9 cellular contexts compared by ENCODE assay signal in the genomic region with DNA sequence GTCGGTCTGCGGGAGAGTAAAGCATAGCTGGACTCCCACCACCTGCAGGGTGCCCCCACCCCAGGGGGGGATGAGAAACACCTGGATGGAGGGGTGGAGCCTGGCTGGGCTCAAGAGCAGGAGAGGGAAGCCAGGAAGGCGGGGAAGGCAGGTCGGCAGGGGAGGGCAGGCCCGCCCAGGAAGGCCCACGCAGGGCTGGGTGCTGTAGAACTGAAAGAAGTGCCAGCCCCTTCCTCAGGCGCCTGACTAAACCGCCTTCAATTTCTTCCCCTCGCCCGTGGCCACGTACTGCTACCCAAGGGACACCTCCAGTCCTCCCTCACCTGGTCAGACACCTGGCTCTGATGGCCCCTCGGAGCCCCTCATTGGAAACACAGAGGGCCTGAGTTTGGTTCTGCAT.
DNase-seq lines count a peak whose midpoint lies in the region; ATAC-seq and TF ChIP-seq lines count a peak whose summit lies in the region.
"Had no signal": no experiment of that assay in that cellular context is flagged by ENCODE, and none has a peak within 500 bp of the region (broad histone marks: within the 10 kb centered on the region; RNA-seq: fewer than 3 reads in every experiment).

No MANE protein-coding gene starts in this region.

- BruUV-seq in OCI-LY7 (replicated peaks; lab: Mats Ljungman, UMichigan) (no TSS peak), Calu3 (replicated peaks; lab: Mats Ljungman, UMichigan) (no TSS peak)

- no peak for TF ChIP-seq CTCF in CD4-positive, alpha-beta T cell (IDR thresholded peaks at IDR 0.05)
- no peak for TF ChIP-seq CTCF in fibroblast of lung (conservative IDR thresholded peaks at IDR 0.05 in 1 of 2, IDR thresholded peaks at IDR 0.05 in 1 of 2; ENCODE audit: low read depth in 1 of 2, low read length in 2 of 2)
- TF ChIP-seq CTCF in OCI-LY7 (conservative IDR thresholded peaks at IDR 0.05; ENCODE audit: low read length), result no peak
- no peak for TF ChIP-seq CTCF in Calu3 (IDR thresholded peaks at IDR 0.05; ENCODE audit: unreplicated experiment)

- peak overlapping the region; percentile 75 for H3K4me3 Mint-ChIP-seq in CD4-positive, alpha-beta T cell
- H3K4me3 Mint-ChIP-seq in Calu3 (ENCODE audit: low read depth, unreplicated experiment), result no peak overlapping the region
- H3K4me3 Mint-ChIP-seq: T-helper 1 cell treated with Interleukin-12 subunit alpha and Interleukin-12 subunit beta and Interleukin-4 antibody, amounts not matched to agents 30 μg/mL and 1 μg/mL, for 36 hours had no signal

- H3K4me1 ChIP-seq in fibroblast of lung (ENCODE audit: control insufficient read depth, extremely low read depth, insufficient read depth, low read length) (peaks cover 37% of the 10 kb centered on the region), rectal smooth muscle tissue (ENCODE audit: control insufficient read depth, insufficient read depth, low read length) (peaks cover 63% of the 10 kb centered on the region), OCI-LY7 (ENCODE audit: insufficient read depth, low read length, poor library complexity, severe bottlenecking) (no peaks in the 10 kb centered on the region)

- H4K20me1 ChIP-seq in fibroblast of lung (ENCODE audit: control insufficient read depth, extremely low read depth, insufficient read depth, low read length) (no peaks in the 10 kb centered on the region), OCI-LY7 (ENCODE audit: insufficient read depth, low read length) (no peaks in the 10 kb centered on the region)

- H3K27me3 Mint-ChIP-seq in CD4-positive, alpha-beta T cell, result no peaks in the 10 kb centered on the region
- no peaks in the 10 kb centered on the region for H3K27me3 Mint-ChIP-seq in Calu3 (ENCODE audit: unreplicated experiment)

- no peaks in the 10 kb centered on the region for H3K9me3 Mint-ChIP-seq in CD4-positive, alpha-beta T cell
- H3K9me3 Mint-ChIP-seq in Calu3 (ENCODE audit: low read depth, unreplicated experiment), result no peaks in the 10 kb centered on the region
- H3K9me3 Mint-ChIP-seq: T-helper 1 cell treated with Interleukin-12 subunit alpha and Interleukin-12 subunit beta and Interleukin-4 antibody, amounts not matched to agents 30 μg/mL and 1 μg/mL, for 36 hours had no signal

- H3K27me3 ChIP-seq in CD4-positive, alpha-beta T cell (ENCODE audit: control insufficient read depth, insufficient read depth, low read length), result no peaks in the 10 kb centered on the region
- H3K27me3 ChIP-seq in fibroblast of lung (ENCODE audit: control insufficient read depth, insufficient read depth, low read length) (no peaks in the 10 kb centered on the region), rectal smooth muscle tissue (ENCODE audit: control insufficient read depth, insufficient read depth, low read length) (no peaks in the 10 kb centered on the region)

- peak; percentile 71 for ATAC-seq in CD4-positive, alpha-beta T cell (ENCODE audit: poor library complexity)
- ATAC-seq in GM21367 (IDR thresholded peaks at IDR 0.05; ENCODE audit: unreplicated experiment), result no peak

- H3K4me1 Mint-ChIP-seq in CD4-positive, alpha-beta T cell (ENCODE audit: low read depth), result peaks cover 91% of the 10 kb centered on the region
- peaks cover 12% of the 10 kb centered on the region for H3K4me1 Mint-ChIP-seq in Calu3 (ENCODE audit: low read depth, unreplicated experiment)

- intact Hi-C loops in CD4-positive, alpha-beta T cell (cut with DNase I, micrococcal nuclease), result no loop called here
- intact Hi-C loops in OCI-LY7 (cut with micrococcal nuclease; ENCODE audit: unreplicated experiment) (no loop called here), Calu3 (cut with micrococcal nuclease; ENCODE audit: unreplicated experiment) (no loop called here)

- H3K27ac ChIP-seq in CD4-positive, alpha-beta T cell (ENCODE audit: low read depth, low read length), result no peak overlapping the region
- peak overlapping the region; percentile 48 for H3K27ac ChIP-seq in fibroblast of lung (ENCODE audit: insufficient read depth, low read length)
- peak overlapping the region; percentile 77 for H3K27ac ChIP-seq in rectal smooth muscle tissue (ENCODE audit: low read depth, low read length)
- no peak overlapping the region for H3K27ac ChIP-seq in OCI-LY7 (ENCODE audit: low read depth, low read length, poor library complexity, severe bottlenecking)

- H2AFZ ChIP-seq in fibroblast of lung (ENCODE audit: low read length), result no peak overlapping the region
- no peak overlapping the region for H2AFZ ChIP-seq in OCI-LY7 (ENCODE audit: low read length)

- peak in 1 of 10 experiments; percentile 10 for DNase-seq in CD4-positive, alpha-beta T cell
- DNase-seq in NCI-H69 (lab: John Stamatoyannopoulos, UW) (peak; percentile 50), fibroblast of lung (ENCODE audit: low read depth in 2 of 2) (no peak), OCI-LY7 (ENCODE audit: low spot score) (no peak), Calu3 (no peak)
- no peak for DNase-seq in stimulated activated CD4-positive, alpha-beta T cell treated with anti-CD3 and anti-CD28 coated beads, Interleukin-4, amount 100 ng/mL, for 4 hours

- H3K79me2 ChIP-seq in fibroblast of lung (ENCODE audit: control insufficient read depth, insufficient read depth, low read length) (peaks cover 4% of the 10 kb centered on the region), OCI-LY7 (ENCODE audit: insufficient read depth, low read depth, low read length) (no peaks in the 10 kb centered on the region)

- H3K9me3 ChIP-seq in CD4-positive, alpha-beta T cell (ENCODE audit: control insufficient read depth, low read length), result no peaks in the 10 kb centered on the region
- H3K9me3 ChIP-seq in fibroblast of lung (ENCODE audit: control insufficient read depth, insufficient read depth, low read depth, low read length), result no peaks in the 10 kb centered on the region
- H3K9me3 ChIP-seq in OCI-LY7 (ENCODE audit: low read length), result no peaks in the 10 kb centered on the region

- no peaks in the 10 kb centered on the region for H3K9me2 ChIP-seq in OCI-LY7 (ENCODE audit: insufficient read depth, low read length)

- CTCF ChIA-PET in CD4-positive, alpha-beta T cell (lab: Charles Lee), result no interaction called here
- CTCF ChIA-PET in OCI-LY7 (lab: Charles Lee; ENCODE audit: unreplicated experiment) (interaction anchor here (0.5 kb wide), 1 partner anchor 133 kb away, joined by 3 read pairs; no protein-coding TSS in a partner anchor), Calu3 (lab: Charles Lee) (no interaction called here)

- H3K36me3 ChIP-seq in fibroblast of lung (ENCODE audit: control insufficient read depth, insufficient read depth, low read length), result no peaks in the 10 kb centered on the region
- no peaks in the 10 kb centered on the region for H3K36me3 ChIP-seq in rectal smooth muscle tissue (ENCODE audit: control insufficient read depth, insufficient read depth, low read length)
- H3K36me3 ChIP-seq in OCI-LY7 (ENCODE audit: insufficient read depth, low read length), result no peaks in the 10 kb centered on the region

- no peaks in the 10 kb centered on the region for H3K36me3 Mint-ChIP-seq in CD4-positive, alpha-beta T cell (ENCODE audit: low read depth)
- H3K36me3 Mint-ChIP-seq in Calu3 (ENCODE audit: insufficient read depth, unreplicated experiment), result no peaks in the 10 kb centered on the region

- H3K4me3 ChIP-seq in fibroblast of lung (replicated peaks in 1 of 4; ENCODE audit: control extremely low read depth in 1 of 4, insufficient read depth in 1 of 4, low read depth in 3 of 4, low read length in 4 of 4), result no peak overlapping the region
- peak overlapping the region; percentile 29 for H3K4me3 ChIP-seq in rectal smooth muscle tissue (ENCODE audit: low read length)
- H3K4me3 ChIP-seq in OCI-LY7 (ENCODE audit: low read depth, low read length, poor library complexity, severe bottlenecking), result no peak overlapping the region

- H3K27ac Mint-ChIP-seq in CD4-positive, alpha-beta T cell, result peak overlapping the region; percentile 84
- no peak overlapping the region for H3K27ac Mint-ChIP-seq in Calu3 (ENCODE audit: unreplicated experiment)
- H3K27ac Mint-ChIP-seq: T-helper 1 cell treated with Interleukin-12 subunit alpha and Interleukin-12 subunit beta and Interleukin-4 antibody, amounts not matched to agents 30 μg/mL and 1 μg/mL, for 36 hours had no signal

- H3K9ac ChIP-seq in fibroblast of lung (ENCODE audit: insufficient read depth, low read length), result no peak overlapping the region
- H3K9ac ChIP-seq in rectal smooth muscle tissue (ENCODE audit: low read length), result no peak overlapping the region

- H3K4me2 ChIP-seq in fibroblast of lung (ENCODE audit: extremely low read depth, insufficient read depth, low read length) (peak overlapping the region; percentile 38), OCI-LY7 (ENCODE audit: low read length) (no peak overlapping the region)

- POLR2A ChIA-PET in CD4-positive, alpha-beta T cell (lab: Charles Lee), result interaction anchor here (0.7 kb wide), 1 partner anchor 20 kb away, joined by 3 read pairs; no protein-coding TSS in a partner anchor
- POLR2A ChIA-PET in OCI-LY7 (lab: Charles Lee), result no interaction called here

Comparison
In these comparisons a context has a peak if more than half of its experiments do, and no peak if none do; other contexts are left out.
1. H3K27ac ChIP-seq: peak in fibroblast of lung (single experiment) and rectal smooth muscle tissue (single experiment); none in CD4-positive, alpha-beta T cell (single experiment) and OCI-LY7 (single experiment).